ENCODE assay signal across 27 cellular contexts in genomic region chr18:48256848-48257247, GRCh38.
"Had no signal": no experiment of that assay in that cellular context is flagged by ENCODE, and none has a peak within 500 bp of the region (broad histone marks: within the 10 kb centered on the region; RNA-seq: fewer than 3 reads in every experiment).

No MANE protein-coding gene starts in this region.

- ATAC-seq: stimulated activated effector memory CD8-positive, alpha-beta T cell treated with anti-CD3 and anti-CD28 coated beads, Interleukin-12 subunit alpha, Interleukin-12 subunit beta, amount 100 ng/mL, for 72 hours; stimulated activated memory B cell treated with anti-CD40 and anti-IgM and Interleukin-4, amounts not matched to agents 10 μg/mL and 1 μg/mL and 100 μg/mL, for 72 hours; stimulated activated naive B cell treated with anti-CD40 and anti-IgM and Interleukin-4, amounts not matched to agents 10 μg/mL and 1 μg/mL and 100 μg/mL, for 72 hours; stimulated activated naive CD8-positive, alpha-beta T cell treated with anti-CD3 and anti-CD28 coated beads, Interleukin-15, amount 100 ng/mL, for 72 hours; stimulated activated naive CD8-positive, alpha-beta T cell treated with anti-CD3 and anti-CD28 coated beads, Interleukin-15, Interleukin-2, amounts not matched to agents 100 U/mL and 50 U/mL, for 24 hours; upper lobe of right lung had no signal

- H3K4me3 ChIP-seq: stomach, suprapubic skin, testis, thoracic aorta, thyroid gland, tibial artery, tibial nerve, transverse colon, upper lobe of left lung, upper lobe of right lung, uterus, vagina had no signal

- H3K9me3 ChIP-seq: suprapubic skin, testis, thoracic aorta, thyroid gland, upper lobe of right lung, uterus, vagina had no signal

- H3K27ac ChIP-seq: stomach, suprapubic skin, testis, thoracic aorta, thyroid gland, tibial artery, tibial nerve, transverse colon, upper lobe of left lung, upper lobe of right lung, uterus, vagina had no signal

- H3K4me1 ChIP-seq: stomach, suprapubic skin, testis, thyroid gland, tibial nerve, transverse colon, upper lobe of left lung, upper lobe of right lung, uterus, vagina had no signal

- FAIRE-seq: urothelium cell line had no signal

- H3K27me3 ChIP-seq: stomach, suprapubic skin, testis, thyroid gland, tibial artery, tibial nerve, transverse colon, upper lobe of left lung, upper lobe of right lung, uterus, vagina had no signal

- DNase-seq: stimulated activated CD4-positive, alpha-beta T cell treated with anti-CD3 and anti-CD28 coated beads, Interleukin-2, amount 100 ng/mL, for 48 hours; stimulated activated CD4-positive, alpha-beta T cell treated with anti-CD3 and anti-CD28 coated beads, Interleukin-4, amount 100 ng/mL, for 1 hour; stimulated activated CD4-positive, alpha-beta T cell treated with anti-CD3 and anti-CD28 coated beads, Interleukin-4, amount 100 ng/mL, for 24 hours; stimulated activated CD4-positive, alpha-beta T cell treated with anti-CD3 and anti-CD28 coated beads, Interleukin-4, amount 100 ng/mL, for 4 hours; stimulated activated CD8-positive, alpha-beta memory T cell treated with anti-CD3 and anti-CD28 coated beads, Interleukin-4, amount 100 ng/mL, for 48 hours; stimulated activated naive B cell treated with anti-CD40 and anti-IgM and Interleukin-4, amounts not matched to agents 10 μg/mL and 1 μg/mL and 100 μg/mL, for 72 hours; stimulated activated naive CD4-positive, alpha-beta T cell; stimulated activated naive CD4-positive, alpha-beta T cell treated with Interleukin-2 at 50 U/mL for 16 hours; stimulated activated naive CD8-positive, alpha-beta T cell treated with anti-CD3 and anti-CD28 coated beads, Interleukin-15, amount 100 ng/mL, for 72 hours; stimulated activated naive CD8-positive, alpha-beta T cell treated with anti-CD3 and anti-CD28 coated beads, Interleukin-15, Interleukin-2, amounts not matched to agents 100 U/mL and 50 U/mL, for 24 hours; stomach; substantia nigra; testis; thyroid gland; tibial artery; transverse colon; trophoblast cell; upper lobe of left lung; upper lobe of right lung; uterus had no signal

- H3K36me3 ChIP-seq: stomach, suprapubic skin, thoracic aorta, thyroid gland, tibial artery, tibial nerve, transverse colon, upper lobe of left lung, upper lobe of right lung, uterus, vagina had no signal
